30 cellular contexts compared by ENCODE assay signal in genomic region chr1:157162345-157162744, GRCh38. TPM values are rescaled to one million over a fixed set of nuclear protein-coding genes. Genes with fewer than 3 reads are reported as not detected.
DNase-seq lines count a peak whose midpoint lies in the region; ATAC-seq and TF ChIP-seq lines count a peak whose summit lies in the region.
"Had no signal": no experiment of that assay in that cellular context is flagged by ENCODE, and none has a peak within 500 bp of the region (broad histone marks: within the 10 kb centered on the region; RNA-seq: fewer than 3 reads in every experiment).

No MANE protein-coding gene starts in this region.

- no peak overlapping the region for H2BK5ac ChIP-seq in IMR-90 (ENCODE audit: low read depth, low read length, poor library complexity, severe bottlenecking)
- H2BK5ac ChIP-seq in mesendoderm (ENCODE audit: low read length): peak overlapping the region; percentile 75

- H2AK5ac ChIP-seq in IMR-90 (ENCODE audit: low read depth, low read length) (no peak overlapping the region), mesendoderm (ENCODE audit: low read length) (peak overlapping the region; percentile 31)

- H3K9ac ChIP-seq in IMR-90 (ENCODE audit: low read depth, low read length) (no peak overlapping the region), endodermal cell (ENCODE audit: extremely low read depth, low read length, poor library complexity, severe bottlenecking) (peak overlapping the region; percentile 48), mesendoderm (ENCODE audit: low read length) (peak overlapping the region; percentile 24)
- H3K9ac ChIP-seq: BLaER1 had no signal

- no CpG with 5 or more reads among the region's 4 CpGs for WGBS in IMR-90 (ENCODE audit: extremely low coverage in 2 of 2, insufficient read length in 1 of 2), 2 experiments
- WGBS in endodermal cell (ENCODE audit: insufficient coverage in 1 of 2, insufficient read length in 1 of 2), 2 experiments: 62 to 72% methylated on average over 4 of the region's 4 CpGs
- no CpG with 5 or more reads among the region's 4 CpGs for WGBS in mesendoderm (ENCODE audit: extremely low coverage, insufficient coverage, low lambda C conversion rate)

- no peak overlapping the region for H2BK20ac ChIP-seq in IMR-90 (ENCODE audit: low read depth, low read length)

- H3K36me3 ChIP-seq in IMR-90 (ENCODE audit: control insufficient read depth, insufficient read depth, low read length) (no peaks in the 10 kb centered on the region), endodermal cell (ENCODE audit: control insufficient read depth, insufficient read depth, low read length) (no peaks in the 10 kb centered on the region), mesendoderm (ENCODE audit: control insufficient read depth, insufficient read depth, low read length) (no peaks in the 10 kb centered on the region), tibial artery (no peaks in the 10 kb centered on the region)
- H3K36me3 ChIP-seq: BLaER1, cardiac muscle cell, colonic mucosa, right atrium auricular region, SJSA1, stomach, tibial nerve had no signal

- H4K5ac ChIP-seq in IMR-90 (ENCODE audit: low read depth, low read length) (no peak overlapping the region), mesendoderm (ENCODE audit: low read length) (no peak overlapping the region)

- H4K8ac ChIP-seq in IMR-90 (ENCODE audit: low read depth in 2 of 2, low read length in 2 of 2) (no peak overlapping the region), mesendoderm (ENCODE audit: low read depth, low read length) (no peak overlapping the region)

- H2AFZ ChIP-seq in IMR-90 (replicated peaks; ENCODE audit: low read length, poor library complexity): no peak overlapping the region

- H3K23ac ChIP-seq in IMR-90 (ENCODE audit: low read depth, low read length) (no peak overlapping the region), mesendoderm (ENCODE audit: low read length) (no peak overlapping the region)

- H4K91ac ChIP-seq in IMR-90 (ENCODE audit: insufficient read depth, low read depth, low read length): no peak overlapping the region

- no peak overlapping the region for H3K4me2 ChIP-seq in IMR-90 (ENCODE audit: low read depth, low read length)
- no peak overlapping the region for H3K4me2 ChIP-seq in mesendoderm (ENCODE audit: low read length)
- H3K4me2 ChIP-seq: BLaER1 had no signal

- H3K27me3 Mint-ChIP-seq in endodermal cell (ENCODE audit: insufficient read depth) (no peaks in the 10 kb centered on the region), type B pancreatic cell (peaks cover 2% of the 10 kb centered on the region)
- peaks cover 22% of the 10 kb centered on the region for H3K27me3 Mint-ChIP-seq in activated CD8-positive, alpha-beta memory T cell treated with anti-CD3 and anti-CD28 coated beads, Interleukin-2, amount 10 ng/mL, durations not matched to agents 7 days and 5 days

- H3K27ac ChIP-seq in IMR-90 (ENCODE audit: insufficient read depth, low read length): no peak overlapping the region
- H3K27ac ChIP-seq in endodermal cell (ENCODE audit: low read depth, low read length): no peak overlapping the region
- H3K27ac ChIP-seq in mesendoderm (ENCODE audit: low read depth, low read length): peak overlapping the region; percentile 84
- no peak overlapping the region for H3K27ac ChIP-seq in tibial artery
- H3K27ac ChIP-seq: BLaER1, cardiac muscle cell, colonic mucosa, HL-60, right atrium auricular region, SJSA1, stomach, tibial nerve had no signal

- no TSS peak for BruUV-seq in IMR-90 (replicated peaks; lab: Mats Ljungman, UMichigan)

- H3K4me1 Mint-ChIP-seq in endodermal cell (peaks cover 46% of the 10 kb centered on the region), type B pancreatic cell (ENCODE audit: unreplicated experiment) (peaks cover 12% of the 10 kb centered on the region)
- peaks cover 3% of the 10 kb centered on the region for H3K4me1 Mint-ChIP-seq in activated CD8-positive, alpha-beta memory T cell treated with anti-CD3 and anti-CD28 coated beads, Interleukin-2, amount 10 ng/mL, durations not matched to agents 7 days and 5 days
- H3K4me1 Mint-ChIP-seq: activated naive CD8-positive, alpha-beta T cell treated with anti-CD3 and anti-CD28 coated beads, Interleukin-2, amount 50 U/mL, for 24 hours had no signal

- H3K36me3 Mint-ChIP-seq in endodermal cell (ENCODE audit: low read depth) (no peaks in the 10 kb centered on the region), type B pancreatic cell (no peaks in the 10 kb centered on the region)
- H3K36me3 Mint-ChIP-seq in activated CD8-positive, alpha-beta memory T cell treated with anti-CD3 and anti-CD28 coated beads, Interleukin-2, amount 10 ng/mL, durations not matched to agents 7 days and 5 days: no peaks in the 10 kb centered on the region

- POLR2A ChIA-PET in IMR-90 (lab: Charles Lee; ENCODE audit: unreplicated experiment): no interaction called here

- H3K18ac ChIP-seq in IMR-90 (ENCODE audit: low read depth, low read length): no peak overlapping the region; the same call in 1 of the 2 replicates
- H3K18ac ChIP-seq in mesendoderm (ENCODE audit: low read length): peak overlapping the region; percentile 30

- H3K79me1 ChIP-seq in IMR-90 (ENCODE audit: low read depth in 1 of 2, low read length in 2 of 2) (no peaks in the 10 kb centered on the region), mesendoderm (ENCODE audit: low read length) (no peaks in the 10 kb centered on the region)

- no peaks in the 10 kb centered on the region for H3K79me2 ChIP-seq in mesendoderm (ENCODE audit: control insufficient read depth, insufficient read depth, low read length)

- H3K9me3 Mint-ChIP-seq in endodermal cell: no peaks in the 10 kb centered on the region
- H3K9me3 Mint-ChIP-seq in type B pancreatic cell: no peaks in the 10 kb centered on the region
- no peaks in the 10 kb centered on the region for H3K9me3 Mint-ChIP-seq in activated CD8-positive, alpha-beta memory T cell treated with anti-CD3 and anti-CD28 coated beads, Interleukin-2, amount 10 ng/mL, durations not matched to agents 7 days and 5 days (ENCODE audit: low read depth)
- H3K9me3 Mint-ChIP-seq: activated naive CD8-positive, alpha-beta T cell treated with anti-CD3 and anti-CD28 coated beads, Interleukin-2, amount 50 U/mL, for 24 hours; activated T-cell treated with anti-CD3 and anti-CD28 coated beads, Interleukin-2, amount 50 U/mL, for 72 hours; neural crest cell had no signal

- intact Hi-C loops in IMR-90 (cut with micrococcal nuclease) (no loop called here), tibial artery (cut with DNase I; ENCODE audit: low total_unique reads) (no loop called here)

- in situ Hi-C loops in IMR-90 (cut with MboI; ENCODE audit: low sequenced_read_pairs): no loop called here

- dilution Hi-C loops in IMR-90 (cut with HindIII; ENCODE audit: low sequenced_read_pairs, unreplicated experiment): no loop called here

- ATAC-seq in IMR-90 (ENCODE audit: low read depth): peak; percentile 40
- ATAC-seq in activated CD8-positive, alpha-beta memory T cell treated with anti-CD3 and anti-CD28 coated beads, Interleukin-2, amount 10 ng/mL, durations not matched to agents 7 days and 5 days: no peak
- ATAC-seq: activated naive CD8-positive, alpha-beta T cell treated with anti-CD3 and anti-CD28 coated beads, Interleukin-2, amount 50 U/mL, for 24 hours; activated T-cell treated with anti-CD3 and anti-CD28 coated beads, Interleukin-2, amount 50 U/mL, for 72 hours; HepG2; mucosa of descending colon had no signal

- DNase-seq in IMR-90: no peak
- peak; percentile 69 for DNase-seq in endodermal cell
- DNase-seq in mesendoderm: peak; percentile 84
- no peak for DNase-seq in type B pancreatic cell (ENCODE audit: extremely low spot score, unreplicated experiment)
- no peak for DNase-seq in activated CD8-positive, alpha-beta memory T cell treated with anti-CD3 and anti-CD28 coated beads, Interleukin-2, amount 10 ng/mL, durations not matched to agents 7 days and 5 days
- no peak for DNase-seq in tibial artery
- DNase-seq in LoVo (ENCODE audit: low spot score): no peak
- DNase-seq: activated CD4-positive, alpha-beta T cell treated with anti-CD3 and anti-CD28 coated beads, Interleukin-2, amount 50 U/mL, for 1 hour; activated naive CD8-positive, alpha-beta T cell treated with anti-CD3 and anti-CD28 coated beads, Interleukin-2, amount 50 U/mL, for 24 hours; activated T-cell treated with anti-CD3 and anti-CD28 coated beads, Interleukin-2, amount 50 U/mL, for 72 hours; colonic mucosa; effector memory CD4-positive, alpha-beta T cell; H7; kidney glomerular epithelial cell; mucosa of descending colon; NCI-H1436 treated with DMSO at 0.1 percent for 48 hours; NCI-H2107; NCI-H82; RPMI8226; stimulated activated CD8-positive, alpha-beta memory T cell treated with anti-CD3 and anti-CD28 coated beads, Interleukin-4, amount 100 ng/mL, for 48 hours; stomach had no signal

- no peak overlapping the region for H3K4ac ChIP-seq in IMR-90 (ENCODE audit: low read depth, low read length)
- H3K4ac ChIP-seq in mesendoderm (ENCODE audit: low read depth, low read length): no peak overlapping the region

- H3K9me3 ChIP-seq in IMR-90 (ENCODE audit: control insufficient read depth, insufficient read depth, low read length) (no peaks in the 10 kb centered on the region), endodermal cell (ENCODE audit: control insufficient read depth, low read length) (no peaks in the 10 kb centered on the region), tibial artery (no peaks in the 10 kb centered on the region)
- H3K9me3 ChIP-seq: BLaER1, colonic mucosa, mucosa of descending colon, right atrium auricular region, SJSA1, stomach, tibial nerve had no signal

- TF ChIP-seq POLR2A in IMR-90 (IDR thresholded peaks at IDR 0.05; ENCODE audit: low read depth, low read length): no peak

- no peak overlapping the region for H3K14ac ChIP-seq in IMR-90 (replicated peaks; ENCODE audit: low read depth, low read length)

- H2AK9ac ChIP-seq in IMR-90 (replicated peaks; ENCODE audit: low read depth, low read length, poor library complexity): no peak overlapping the region

- H3K56ac ChIP-seq in IMR-90 (ENCODE audit: extremely low read depth, insufficient read depth, low read length): no peak overlapping the region
- H3K56ac ChIP-seq in mesendoderm (ENCODE audit: low read length): peak overlapping the region; percentile 61

- CTCF ChIA-PET in IMR-90 (lab: Yijun Ruan, JAX): no interaction called here
- CTCF ChIA-PET in activated CD8-positive, alpha-beta memory T cell treated with anti-CD3 and anti-CD28 coated beads, Interleukin-2, amount 10 ng/mL, durations not matched to agents 7 days and 5 days (lab: Charles Lee): interaction anchor here (0.7 kb wide), 1 partner anchor 72 kb away, joined by 3 read pairs; no protein-coding TSS in a partner anchor

- peak overlapping the region; percentile 33 for H3K4me3 Mint-ChIP-seq in endodermal cell
- H3K4me3 Mint-ChIP-seq in type B pancreatic cell: peak overlapping the region; percentile 0
- H3K4me3 Mint-ChIP-seq in activated CD8-positive, alpha-beta memory T cell treated with anti-CD3 and anti-CD28 coated beads, Interleukin-2, amount 10 ng/mL, durations not matched to agents 7 days and 5 days: no peak overlapping the region
- H3K4me3 Mint-ChIP-seq: activated naive CD8-positive, alpha-beta T cell treated with anti-CD3 and anti-CD28 coated beads, Interleukin-2, amount 50 U/mL, for 24 hours; activated T-cell treated with anti-CD3 and anti-CD28 coated beads, Interleukin-2, amount 50 U/mL, for 72 hours; neural crest cell had no signal

- TF ChIP-seq CTCF in IMR-90 (conservative IDR thresholded peaks at IDR 0.05; ENCODE audit: low read depth, low read length) (no peak), endodermal cell (conservative IDR thresholded peaks at IDR 0.05) (no peak), type B pancreatic cell (conservative IDR thresholded peaks at IDR 0.05) (no peak), tibial artery (IDR thresholded peaks at IDR 0.05) (no peak)

- H3K27ac Mint-ChIP-seq in endodermal cell: peak overlapping the region; percentile 92
- peak overlapping the region; percentile 81 for H3K27ac Mint-ChIP-seq in type B pancreatic cell
- H3K27ac Mint-ChIP-seq in activated CD8-positive, alpha-beta memory T cell treated with anti-CD3 and anti-CD28 coated beads, Interleukin-2, amount 10 ng/mL, durations not matched to agents 7 days and 5 days: no peak overlapping the region
- H3K27ac Mint-ChIP-seq: activated naive CD8-positive, alpha-beta T cell treated with anti-CD3 and anti-CD28 coated beads, Interleukin-2, amount 50 U/mL, for 24 hours; activated T-cell treated with anti-CD3 and anti-CD28 coated beads, Interleukin-2, amount 50 U/mL, for 72 hours had no signal

- TF ChIP-seq RAD21 in IMR-90 (IDR thresholded peaks at IDR 0.05; ENCODE audit: low read length): no peak

- no peaks in the 10 kb centered on the region for H4K20me1 ChIP-seq in IMR-90 (ENCODE audit: insufficient read depth, low read length)
- H4K20me1 ChIP-seq: BLaER1 had no signal

- H3K27me3 ChIP-seq in IMR-90 (ENCODE audit: control insufficient read depth, insufficient read depth, low read length) (peaks cover 28% of the 10 kb centered on the region), endodermal cell (ENCODE audit: control insufficient read depth, insufficient read depth, low read length, poor library complexity, severe bottlenecking) (no peaks in the 10 kb centered on the region), mesendoderm (ENCODE audit: insufficient read depth, low read length, poor library complexity) (no peaks in the 10 kb centered on the region), tibial artery (peaks cover 0 to 10% of the 10 kb centered on the region in 2 donors)
- H3K27me3 ChIP-seq: cardiac muscle cell, colonic mucosa, right atrium auricular region had no signal

- H3K9me1 ChIP-seq in IMR-90 (ENCODE audit: insufficient read depth, low read length): no peaks in the 10 kb centered on the region

- H3K4me3 ChIP-seq in IMR-90 (ENCODE audit: insufficient read depth, low read depth, low read length): no peak overlapping the region
- no peak overlapping the region for H3K4me3 ChIP-seq in endodermal cell (ENCODE audit: low read length)
- no peak overlapping the region for H3K4me3 ChIP-seq in mesendoderm (ENCODE audit: low read length)
- H3K4me3 ChIP-seq in tibial artery: no peak overlapping the region
- H3K4me3 ChIP-seq: BLaER1, cardiac muscle cell, colonic mucosa, lung, mucosa of descending colon, right atrium auricular region, SJSA1, stomach, tibial nerve had no signal

- H2BK15ac ChIP-seq in IMR-90 (ENCODE audit: low read depth, low read length) (no peak overlapping the region), mesendoderm (replicated peaks; ENCODE audit: low read depth) (no peak overlapping the region)

- H2BK120ac ChIP-seq in IMR-90 (ENCODE audit: low read depth, low read length) (no peak overlapping the region), mesendoderm (ENCODE audit: low read depth, low read length) (peak overlapping the region; percentile 74)

- H3K4me1 ChIP-seq in IMR-90 (ENCODE audit: control insufficient read depth, insufficient read depth, low read length): peaks cover 5% of the 10 kb centered on the region
- peaks cover 22% of the 10 kb centered on the region for H3K4me1 ChIP-seq in endodermal cell (ENCODE audit: control insufficient read depth, insufficient read depth, low read length)
- peaks cover 13% of the 10 kb centered on the region for H3K4me1 ChIP-seq in mesendoderm (ENCODE audit: control insufficient read depth, low read depth, low read length)
- H3K4me1 ChIP-seq in tibial artery: no peaks in the 10 kb centered on the region
- H3K4me1 ChIP-seq: colonic mucosa, right atrium auricular region had no signal

RNA-seq across cellular contexts. Expression of gene ETV3, which starts 24.1 kb away (rescaled TPM):
- total RNA-seq in IMR-90 (2012; rRNA removed) (14.7 and 21.1 TPM in 2 replicates), endodermal cell (10 to 100 TPM; 26.9 to 40.6 TPM), type B pancreatic cell (ENCODE audit: low replicate concordance) (41.0 and 90.4 TPM in 2 replicates)
- polyA plus RNA-seq in IMR-90 (2012; rRNA removed): 6.4 and 6.8 TPM in 2 replicates
- polyA plus RNA-seq in IMR-90 (2012; cell fraction: cytosol; rRNA removed): 2.9 and 4.0 TPM in 2 replicates
- polyA plus RNA-seq in IMR-90 (2012; cell fraction: nucleus; rRNA removed; ENCODE audit: low replicate concordance): 10.0 and 112 TPM in 2 replicates
- 18.1 TPM for polyA plus RNA-seq in endodermal cell (2013, experiment 1 of 2)
- 17.5 TPM for polyA plus RNA-seq in endodermal cell (2013, experiment 2 of 2)
- 15.2 TPM for polyA plus RNA-seq in mesendoderm (2013, experiment 1 of 2)
- 14.4 TPM for polyA plus RNA-seq in mesendoderm (2013, experiment 2 of 2)
- total RNA-seq in activated CD8-positive, alpha-beta memory T cell treated with anti-CD3 and anti-CD28 coated beads, Interleukin-2, amount 10 ng/mL, durations not matched to agents 7 days and 5 days: 10 to 100 TPM; 27.8 to 32.8 TPM

Comparison
In these comparisons a context has a peak if more than half of its experiments do, and no peak if none do; other contexts are left out.
1. DNase-seq: peak in endodermal cell (single experiment) and mesendoderm (single experiment); none in IMR-90 (single experiment), type B pancreatic cell (single experiment), activated CD8-positive, alpha-beta memory T cell treated with anti-CD3 and anti-CD28 coated beads, Interleukin-2, amount 10 ng/mL, durations not matched to agents 7 days and 5 days (single experiment), tibial artery (0 of 2) and LoVo (single experiment).